8 cellular contexts compared by ENCODE assay signal in the genomic region with DNA sequence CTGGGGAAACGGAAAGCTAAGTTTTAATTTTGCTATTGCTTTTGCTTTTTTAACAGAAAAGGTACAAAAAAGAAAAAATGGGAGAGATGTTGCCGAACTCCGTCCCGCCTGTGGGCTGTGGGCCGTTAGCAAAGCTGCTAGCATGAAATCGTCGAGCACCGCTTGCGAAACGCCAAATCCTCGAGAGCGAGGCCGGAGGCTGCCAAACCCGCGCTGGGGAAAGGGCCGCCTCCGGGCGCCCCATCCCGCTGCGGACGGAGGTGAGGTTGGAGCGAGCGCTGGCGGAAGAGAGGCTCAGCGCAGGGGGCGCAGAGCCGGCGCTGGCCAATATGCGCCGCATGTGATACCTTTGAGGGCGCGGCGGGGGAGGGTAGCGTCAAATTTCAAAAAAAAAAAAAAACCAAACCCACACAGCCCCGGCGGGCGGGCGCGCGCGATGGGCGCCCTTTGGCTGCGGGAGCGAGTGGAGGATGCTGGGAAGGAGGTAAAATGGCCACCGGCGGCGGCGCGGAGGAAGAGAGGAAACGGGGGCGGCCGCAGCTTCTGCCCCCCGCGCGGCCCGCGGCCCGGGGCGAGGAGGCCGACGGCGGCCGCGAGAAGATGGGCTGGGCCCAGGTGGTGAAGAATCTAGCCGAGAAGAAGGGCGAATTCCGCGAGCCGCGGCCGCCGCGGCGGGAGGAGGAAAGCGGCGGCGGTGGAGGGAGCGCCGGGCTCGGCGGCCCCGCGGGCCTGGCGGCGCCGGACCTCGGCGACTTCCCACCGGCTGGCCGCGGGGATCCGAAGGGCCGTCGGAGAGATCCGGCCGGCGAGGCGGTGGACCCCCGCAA. TPM values are rescaled to one million over a fixed set of nuclear protein-coding genes. Genes with fewer than 3 reads are reported as not detected.
DNase-seq lines count a peak whose midpoint lies in the region; ATAC-seq, FAIRE-seq and TF ChIP-seq lines count a peak whose summit lies in the region.

A gene with protein sequence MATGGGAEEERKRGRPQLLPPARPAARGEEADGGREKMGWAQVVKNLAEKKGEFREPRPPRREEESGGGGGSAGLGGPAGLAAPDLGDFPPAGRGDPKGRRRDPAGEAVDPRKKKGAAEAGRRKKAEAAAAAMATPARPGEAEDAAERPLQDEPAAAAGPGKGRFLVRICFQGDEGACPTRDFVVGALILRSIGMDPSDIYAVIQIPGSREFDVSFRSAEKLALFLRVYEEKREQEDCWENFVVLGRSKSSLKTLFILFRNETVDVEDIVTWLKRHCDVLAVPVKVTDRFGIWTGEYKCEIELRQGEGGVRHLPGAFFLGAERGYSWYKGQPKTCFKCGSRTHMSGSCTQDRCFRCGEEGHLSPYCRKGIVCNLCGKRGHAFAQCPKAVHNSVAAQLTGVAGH (plus strand): TSS at position 473 of the 827 bp plus-strand sequence. CDS start 17 bp downstream, at position 490.

- H3K4me1 ChIP-seq in heart left ventricle, result peaks cover 13 to 53% (median 36%) of the 10 kb centered on the region in 12 donors
- peaks cover 31% of the 10 kb centered on the region for H3K4me1 ChIP-seq in upper lobe of right lung

- TF ChIP-seq POLR2A in GM12892 (IDR thresholded peaks at IDR 0.05; ENCODE audit: low read depth, low read length), result peak; percentile 84
- peak in 1 of 2 donors; percentile 28 for TF ChIP-seq POLR2A in heart left ventricle (IDR thresholded peaks at IDR 0.05)

- peak; percentile 81 for FAIRE-seq in GM12892 (lab: Jason Lieb, UNC)

- WGBS in adipose tissue, 3 donors, result 0 to 1% (median 1%) methylated on average over 61 to 99 of the region's 99 CpGs
- 0 to 1% (median 0%) methylated on average over 81 to 99 of the region's 99 CpGs for WGBS in heart left ventricle, 4 donors

- H3K4me3 ChIP-seq in heart left ventricle (peak within 1 kb of the TSS; percentile 66 to 99 (median 87)), upper lobe of right lung (peak within 1 kb of the TSS; percentile 93)

- H3K27ac ChIP-seq in adipose tissue (ENCODE audit: low read depth, low read length), result peak within 1 kb of the TSS; percentile 86
- peak within 1 kb of the TSS; percentile 96 to 100 (median 99) for H3K27ac ChIP-seq in heart left ventricle
- H3K27ac ChIP-seq in upper lobe of right lung, result peak within 1 kb of the TSS; percentile 99

- H3K36me3 ChIP-seq in heart left ventricle, result peaks cover 0 to 4% (median 0%) of the 10 kb centered on the region in 9 donors
- no peaks in the 10 kb centered on the region for H3K36me3 ChIP-seq in upper lobe of right lung

- DNase-seq in GM12892 (ENCODE audit: insufficient read length) (peak; percentile 85), NCI-H1417 treated with DMSO at 0.1 percent for 48 hours (lab: John Stamatoyannopoulos, UW) (peak; percentile 91), T-helper 1 cell (peak; percentile 68 to 91 (median 74)), heart left ventricle (peak; percentile 86 to 92 (median 90)), posterior vena cava (ENCODE audit: low spot score) (peak; percentile 97), upper lobe of right lung (peak; percentile 96)

- ATAC-seq in HG02763 (IDR thresholded peaks at IDR 0.05; ENCODE audit: unreplicated experiment) (peak; percentile 74), heart left ventricle (peak; percentile 83 to 93 (median 90)), upper lobe of right lung (peak; percentile 90)

- no peaks in the 10 kb centered on the region for H3K27me3 ChIP-seq in heart left ventricle
- no peaks in the 10 kb centered on the region for H3K27me3 ChIP-seq in upper lobe of right lung

- intact Hi-C loops in heart left ventricle (cut with DNase I), result loop anchor here in 3 of 10 donors (2.0 to 5.0 kb wide), 3 partner anchors 27 to 35 kb away; partner anchors contain the start of gene SOX12 (in 1 of the 3)
- intact Hi-C loops in posterior vena cava (cut with DNase I), result no loop called here
- intact Hi-C loops in upper lobe of right lung (cut with DNase I), result no loop called here

- peak in 5 of 12 donors; percentile 15 to 43 (median 27) for TF ChIP-seq CTCF in heart left ventricle (IDR thresholded peaks at IDR 0.05)
- peak; percentile 12 for TF ChIP-seq CTCF in upper lobe of right lung (IDR thresholded peaks at IDR 0.05)

- H3K9me3 ChIP-seq in heart left ventricle (no peaks in the 10 kb centered on the region), upper lobe of right lung (no peaks in the 10 kb centered on the region)

RNA-seq across cellular contexts. Expression of the gene that starts here (rescaled TPM):
- 14.4 TPM for polyA plus RNA-seq in GM12892 (2012; ENCODE audit: missing spikeins)
- 1 to 10 TPM; 4.1 to 8.9 (median 7.8) TPM for polyA plus RNA-seq in adipose tissue
- 10 to 100 TPM in 5 of 9 donors, 1 to 10 TPM in 4; 6.9 to 15.3 (median 11.4) TPM for total RNA-seq in heart left ventricle
- polyA plus RNA-seq in heart left ventricle, result 1 to 10 TPM; 9.2 to 9.3 TPM
- 10 to 100 TPM; 10.1 to 10.9 TPM for total RNA-seq in posterior vena cava
- total RNA-seq in upper lobe of right lung, result 15.7 TPM

Comparison
In these comparisons a context has a peak if more than half of its experiments do, and no peak if none do; other contexts are left out.
1. Peak in every context shown above with its lines: DNase-seq, ATAC-seq, H3K4me3 ChIP-seq and H3K27ac ChIP-seq.